8 cellular contexts compared by ENCODE assay signal in genomic region chr16:714558-715447, GRCh38. TPM values are rescaled to one million over a fixed set of nuclear protein-coding genes. Genes with fewer than 3 reads are reported as not detected.
A peak's percentile ranks its signal among the peaks of the same experiment; 100 is the strongest.
DNase-seq lines count a peak whose midpoint lies in the region; ATAC-seq and TF ChIP-seq lines count a peak whose summit lies in the region.

Gene METRN, plus strand, starts transcription at chr16:715118. Its CDS starts 172 bp downstream, at chr16:715290.

- H3K27ac Mint-ChIP-seq in Caco-2 (ENCODE audit: unreplicated experiment), result no peak within 1 kb of the TSS

- H3K36me3 Mint-ChIP-seq in Caco-2 (ENCODE audit: insufficient read depth, unreplicated experiment), result peaks cover 17% of the 10 kb centered on the region

- H3K36me3 ChIP-seq in Caco-2 (ENCODE audit: control insufficient read depth, insufficient read depth, low read length), result no peaks in the 10 kb centered on the region
- no peaks in the 10 kb centered on the region for H3K36me3 ChIP-seq in Loucy (ENCODE audit: insufficient read depth, low read length)
- H3K36me3 ChIP-seq in adipocyte (ENCODE audit: control insufficient read depth, insufficient read depth, low read length, severe bottlenecking), result no peaks in the 10 kb centered on the region
- no peaks in the 10 kb centered on the region for H3K36me3 ChIP-seq in cardiac muscle cell
- no peaks in the 10 kb centered on the region for H3K36me3 ChIP-seq in trophoblast cell (ENCODE audit: control insufficient read depth in 1 of 2, insufficient read depth in 2 of 2, low read length in 2 of 2)
- H3K36me3 ChIP-seq in thyroid gland, result no peaks in the 10 kb centered on the region

- no peak within 1 kb of the TSS for H2AFZ ChIP-seq in Loucy (ENCODE audit: low read length)
- H2AFZ ChIP-seq in trophoblast cell (ENCODE audit: insufficient read depth, low read length, poor library complexity), result no peak within 1 kb of the TSS

- peak within 1 kb of the TSS; percentile 74 for H4K8ac ChIP-seq in trophoblast cell (ENCODE audit: low read depth, low read length)

- H3K27me3 ChIP-seq in Caco-2 (replicated peaks; ENCODE audit: control insufficient read depth, insufficient read depth, low read length) (no peaks in the 10 kb centered on the region), Loucy (ENCODE audit: insufficient read depth, low read length, poor library complexity, severe bottlenecking) (no peaks in the 10 kb centered on the region), adipocyte (replicated peaks; ENCODE audit: control insufficient read depth, insufficient read depth, low read length) (peaks cover 14% of the 10 kb centered on the region), cardiac muscle cell (no peaks in the 10 kb centered on the region), trophoblast cell (ENCODE audit: insufficient read depth, low read length) (peaks cover 12% of the 10 kb centered on the region), thyroid gland (no peaks in the 10 kb centered on the region)

- DNase-seq in Caco-2 (peak; percentile 84 to 94), T-helper 1 cell (peak; percentile 80 to 88 (median 84)), adipocyte (ENCODE audit: low read depth) (peak; percentile 98), cardiac muscle cell (ENCODE audit: low read depth in 1 of 2, low spot score in 1 of 2) (peak; percentile 93 to 96), trophoblast cell (peak; percentile 86 to 93), thyroid gland (peak; percentile 94 to 96)

- H3K4me2 ChIP-seq in Loucy (ENCODE audit: low read depth, low read length, poor library complexity, severe bottlenecking), result peak within 1 kb of the TSS; percentile 44
- peak within 1 kb of the TSS; percentile 93 for H3K4me2 ChIP-seq in trophoblast cell (ENCODE audit: low read length)

- no peaks in the 10 kb centered on the region for H4K20me1 ChIP-seq in Loucy (ENCODE audit: insufficient read depth, low read length, poor library complexity, severe bottlenecking)

- H3K9ac ChIP-seq in Loucy (ENCODE audit: low read depth, low read length, poor library complexity, severe bottlenecking), result no peak within 1 kb of the TSS
- peak within 1 kb of the TSS; percentile 82 for H3K9ac ChIP-seq in adipocyte (ENCODE audit: low read length)
- no peak within 1 kb of the TSS for H3K9ac ChIP-seq in trophoblast cell (ENCODE audit: low read length)

- no peaks in the 10 kb centered on the region for H3K27me3 Mint-ChIP-seq in Caco-2 (ENCODE audit: insufficient read depth, unreplicated experiment)

- peak within 1 kb of the TSS; percentile 20 for H4K91ac ChIP-seq in trophoblast cell (ENCODE audit: low read depth, low read length)

- POLR2A ChIA-PET in Caco-2 (lab: Charles Lee), result no interaction called here

- H3K79me2 ChIP-seq in Loucy (ENCODE audit: insufficient read depth, low read length) (no peaks in the 10 kb centered on the region), trophoblast cell (ENCODE audit: control insufficient read depth, insufficient read depth, low read length, poor library complexity) (no peaks in the 10 kb centered on the region)

- peak in 1 of 2 donors; percentile 46 for TF ChIP-seq POLR2A in thyroid gland (IDR thresholded peaks at IDR 0.05)

- CTCF ChIA-PET in Caco-2 (lab: Charles Lee), result interaction anchor here (1.7 kb wide), 1 partner anchor 13 kb away, joined by 10 read pairs; no protein-coding TSS in a partner anchor

- TF ChIP-seq CTCF in Caco-2 (IDR thresholded peaks at IDR 0.05; ENCODE audit: insufficient read depth in 1 of 2, low read depth in 1 of 2, low read length in 1 of 2, severe bottlenecking in 1 of 2, unreplicated experiment in 1 of 2), result no peak
- TF ChIP-seq CTCF in Loucy (conservative IDR thresholded peaks at IDR 0.05; ENCODE audit: low read length), result no peak
- TF ChIP-seq CTCF in cardiac muscle cell (IDR thresholded peaks at IDR 0.05; ENCODE audit: low read depth, low read length), result no peak
- no peak for TF ChIP-seq CTCF in thyroid gland (IDR thresholded peaks at IDR 0.05)

- H3K4me3 ChIP-seq in Caco-2 (ENCODE audit: low read depth, low read length), result peak within 1 kb of the TSS; percentile 71
- H3K4me3 ChIP-seq in Loucy (ENCODE audit: low read length, poor library complexity, severe bottlenecking), result peak within 1 kb of the TSS; percentile 60
- H3K4me3 ChIP-seq in adipocyte (ENCODE audit: low read length), result peak within 1 kb of the TSS; percentile 80
- peak within 1 kb of the TSS; percentile 62 for H3K4me3 ChIP-seq in cardiac muscle cell
- peak within 1 kb of the TSS; percentile 67 for H3K4me3 ChIP-seq in trophoblast cell (ENCODE audit: low read depth, low read length)
- H3K4me3 ChIP-seq in thyroid gland (replicated peaks in 1 of 3), result peak within 1 kb of the TSS; percentile 53 to 57 (median 53)

- no peak within 1 kb of the TSS for H2BK12ac ChIP-seq in trophoblast cell (ENCODE audit: low read length)

- H3K14ac ChIP-seq in trophoblast cell (ENCODE audit: low read length), result no peak within 1 kb of the TSS

- no peak within 1 kb of the TSS for H2AK5ac ChIP-seq in trophoblast cell (ENCODE audit: low read length)

- WGBS in trophoblast cell (ENCODE audit: extremely low coverage, insufficient coverage, insufficient read length), result no CpG with 5 or more reads among the region's 104 CpGs
- WGBS in thyroid gland, 2 donors, result 14 to 33% methylated on average over 3 to 15 of the region's 104 CpGs

- no peaks in the 10 kb centered on the region for H3K9me3 ChIP-seq in Caco-2
- H3K9me3 ChIP-seq in Loucy (ENCODE audit: insufficient read depth, low read depth, low read length), result no peaks in the 10 kb centered on the region
- H3K9me3 ChIP-seq in adipocyte (ENCODE audit: control insufficient read depth, low read length), result no peaks in the 10 kb centered on the region
- H3K9me3 ChIP-seq in cardiac muscle cell (ENCODE audit: low read depth), result no peaks in the 10 kb centered on the region
- peaks cover 12% of the 10 kb centered on the region for H3K9me3 ChIP-seq in trophoblast cell (ENCODE audit: insufficient read depth, low read depth, low read length)
- H3K9me3 ChIP-seq in thyroid gland, result no peaks in the 10 kb centered on the region

- peaks cover 2% of the 10 kb centered on the region for H3K79me1 ChIP-seq in trophoblast cell (ENCODE audit: low read length)

- no peak within 1 kb of the TSS for H4K12ac ChIP-seq in trophoblast cell (ENCODE audit: low read depth, low read length)

- no peak within 1 kb of the TSS for H3K4ac ChIP-seq in trophoblast cell (ENCODE audit: low read depth, low read length)

- no peaks in the 10 kb centered on the region for H3F3A ChIP-seq in Loucy (ENCODE audit: low read depth)

- no TSS peak for BruUV-seq in Caco-2 (replicated peaks; lab: Mats Ljungman, UMichigan)

- H3K27ac ChIP-seq in cardiac muscle cell (no peak within 1 kb of the TSS), trophoblast cell (ENCODE audit: low read depth, low read length) (peak within 1 kb of the TSS; percentile 29), thyroid gland (no peak within 1 kb of the TSS)

- ATAC-seq in GM21576 (IDR thresholded peaks at IDR 0.05; ENCODE audit: unreplicated experiment), result peak; percentile 55

- H3K4me1 Mint-ChIP-seq in Caco-2 (ENCODE audit: low read depth, unreplicated experiment), result peaks cover 7% of the 10 kb centered on the region

- no peak within 1 kb of the TSS for H2BK5ac ChIP-seq in trophoblast cell (ENCODE audit: low read depth, low read length, poor library complexity)

- intact Hi-C loops in Caco-2 (cut with micrococcal nuclease; ENCODE audit: unreplicated experiment) (loop anchor here (10.0 kb wide), 1 partner anchor 70 kb away; the partner anchor contains the start of genes CHTF18 and RPUSD1), thyroid gland (cut with DNase I) (loop anchor here (10.0 kb wide), 1 partner anchor 340 kb away; no protein-coding TSS in a partner anchor)

- H2BK120ac ChIP-seq in trophoblast cell (ENCODE audit: insufficient read depth, low read length, poor library complexity), result no peak within 1 kb of the TSS

- H3K4me1 ChIP-seq in Caco-2 (peaks cover 31% of the 10 kb centered on the region), Loucy (ENCODE audit: insufficient read depth, low read length, poor library complexity, severe bottlenecking) (peaks cover 7% of the 10 kb centered on the region), adipocyte (ENCODE audit: control insufficient read depth, insufficient read depth, low read length) (peaks cover 28% of the 10 kb centered on the region), cardiac muscle cell (ENCODE audit: low read depth) (peaks cover 27% of the 10 kb centered on the region), trophoblast cell (ENCODE audit: control insufficient read depth in 1 of 2, insufficient read depth in 2 of 2, low read length in 2 of 2) (peaks cover 20% of the 10 kb centered on the region in 2 experiments), thyroid gland (peaks cover 17 to 39% of the 10 kb centered on the region in 2 donors)

- H3K18ac ChIP-seq in trophoblast cell (ENCODE audit: low read length), result no peak within 1 kb of the TSS

- H3K9me3 Mint-ChIP-seq in Caco-2 (ENCODE audit: unreplicated experiment), result no peaks in the 10 kb centered on the region

- H3K9me2 ChIP-seq in Loucy (replicated peaks; ENCODE audit: low read depth, low read length), result no peaks in the 10 kb centered on the region

- peak within 1 kb of the TSS; percentile 66 for H3K4me3 Mint-ChIP-seq in Caco-2 (ENCODE audit: unreplicated experiment)

- no peak within 1 kb of the TSS for H3K23ac ChIP-seq in trophoblast cell (ENCODE audit: low read length)

RNA-seq across cellular contexts. Expression of gene METRN, which starts in this region (rescaled TPM):
- 20.0 and 23.4 TPM in 2 replicates for total RNA-seq in Caco-2 (2022)
- 93.9 and 186 TPM in 2 replicates for total RNA-seq in cardiac muscle cell
- 299 and 330 TPM in 2 replicates for polyA plus RNA-seq in cardiac muscle cell
- polyA plus RNA-seq in trophoblast cell (2013), result 5.9 and 6.1 TPM in 2 replicates
- 100 to 1,000 TPM in 1 of 4 donors, 10 to 100 TPM in 3; 51.0 to 109 (median 57.0) TPM for total RNA-seq in thyroid gland
